9 cellular contexts compared by ENCODE assay signal in the genomic region with DNA sequence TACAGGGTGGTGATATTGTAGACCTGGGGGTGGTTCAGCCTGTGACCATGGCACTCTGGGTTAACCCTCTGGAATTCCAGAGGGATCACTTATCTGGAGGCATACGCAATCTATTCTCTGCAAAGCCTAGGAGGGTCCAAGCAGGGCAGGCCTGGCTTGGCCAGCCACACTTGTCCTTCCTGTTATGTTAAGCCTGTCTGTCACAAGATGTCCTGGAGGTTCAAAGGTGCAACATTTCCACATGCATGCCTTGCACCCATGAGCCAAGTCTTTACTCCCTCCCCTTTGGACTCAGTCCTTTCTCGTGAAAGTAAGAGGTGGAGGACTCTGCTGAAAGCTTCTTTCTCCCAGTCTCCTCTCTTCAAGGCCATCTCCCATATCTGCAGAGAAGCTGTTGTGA.
"Had no signal": no experiment of that assay in that cellular context is flagged by ENCODE, and none has a peak within 500 bp of the region (broad histone marks: within the 10 kb centered on the region; RNA-seq: fewer than 3 reads in every experiment).

No MANE protein-coding gene starts in this region.

- H3K4me3 ChIP-seq: GM23248, HAP-1, K562 had no signal

- H3K36me3 ChIP-seq: HAP-1 had no signal

- H3K9me3 ChIP-seq: HAP-1 had no signal

- H3K4me3 Mint-ChIP-seq: HFFc6 had no signal

- FAIRE-seq: K562 had no signal

- H3K27ac ChIP-seq: GM23248, HL-60 had no signal

- H3K9me3 Mint-ChIP-seq: HFFc6 had no signal

- H3K4me1 ChIP-seq: HAP-1 had no signal

- ATAC-seq: HCT116, K562 had no signal

- DNase-seq: GM23248, GOT3, H7, HFFc6, IMR-90 had no signal

- H3K27ac Mint-ChIP-seq: HFFc6 had no signal
